Comparison of ENCODE assay signal across 15 cellular contexts in genomic region chr2:150169230-150169629, GRCh38.
DNase-seq lines count a peak whose midpoint lies in the region; ATAC-seq, FAIRE-seq and TF ChIP-seq lines count a peak whose summit lies in the region.
"Had no signal": no experiment of that assay in that cellular context is flagged by ENCODE, and none has a peak within 500 bp of the region (broad histone marks: within the 10 kb centered on the region; RNA-seq: fewer than 3 reads in every experiment).

No MANE protein-coding gene starts in this region.

- peaks cover 56% of the 10 kb centered on the region for H3K4me1 ChIP-seq in PC-3 (ENCODE audit: insufficient read depth, low read length)
- H3K4me1 ChIP-seq in mesenchymal stem cell (ENCODE audit: control insufficient read depth, insufficient read depth, low read depth, low read length) = peaks cover 1% of the 10 kb centered on the region
- peaks cover 0 to 2% of the 10 kb centered on the region in 2 donors for H3K4me1 ChIP-seq in aorta (ENCODE audit: control insufficient read depth in 1 of 2, insufficient read depth in 2 of 2, low read length in 2 of 2)
- H3K4me1 ChIP-seq in kidney (ENCODE audit: control insufficient read depth in 1 of 2, insufficient read depth in 1 of 2, low read depth in 1 of 2, low read length in 2 of 2) = no peaks in the 10 kb centered on the region

- no peak overlapping the region for H2AK5ac ChIP-seq in mesenchymal stem cell (ENCODE audit: low read length, severe bottlenecking)

- DNase-seq in PC-3 (peak; percentile 71), fibroblast of gingiva (ENCODE audit: low read depth) (peak; percentile 71), mesenchymal stem cell (peak; percentile 49), aorta (peak in 1 of 2 donors; percentile 76), kidney (no peak), natural killer cell (no peak)
- DNase-seq: activated CD8-positive, alpha-beta memory T cell treated with anti-CD3 and anti-CD28 coated beads for 24 hours; activated naive CD8-positive, alpha-beta T cell treated with anti-CD3 and anti-CD28 coated beads, Interleukin-2, amount 10 ng/mL, durations not matched to agents 7 days and 5 days; Karpas-422; stimulated activated CD4-positive, alpha-beta T cell treated with anti-CD3 and anti-CD28 coated beads, Interleukin-1b, Interleukin-23, amount 100 ng/mL, for 48 hours had no signal

- no peaks in the 10 kb centered on the region for H3K36me3 Mint-ChIP-seq in natural killer cell
- H3K36me3 Mint-ChIP-seq: activated naive CD8-positive, alpha-beta T cell treated with anti-CD3 and anti-CD28 coated beads, Interleukin-2, amount 10 ng/mL, durations not matched to agents 7 days and 5 days had no signal

- H3K9me2 ChIP-seq in PC-3 (replicated peaks; ENCODE audit: low read length) = no peaks in the 10 kb centered on the region

- intact Hi-C loops in PC-3 (cut with micrococcal nuclease) = loop anchor here (5.0 to 10.0 kb wide), 5 partner anchors 37 to 394 kb away; no protein-coding TSS in a partner anchor
- intact Hi-C loops in aorta (cut with DNase I) = loop anchor here (5.0 to 10.0 kb wide), 2 partner anchors 316 to 318 kb away; partner anchors contain the start of gene RND3 (in 2 of the 2)
- intact Hi-C loops in kidney (cut with DNase I) = no loop called here
- intact Hi-C loops in natural killer cell (cut with micrococcal nuclease) = no loop called here

- H3K9ac ChIP-seq in PC-3 (ENCODE audit: low read length) (peak overlapping the region; percentile 67), mesenchymal stem cell (ENCODE audit: low read length) (no peak overlapping the region), kidney (ENCODE audit: low read length in 2 of 2) (no peak overlapping the region)

- POLR2A ChIA-PET in PC-3 (lab: Charles Lee; ENCODE audit: unreplicated experiment) = interaction anchor here (0.6 kb wide), 1 partner anchor 191 kb away, joined by 7 read pairs; no protein-coding TSS in a partner anchor

- H2BK12ac ChIP-seq in mesenchymal stem cell (ENCODE audit: low read length in 2 of 2) = no peak overlapping the region

- CTCF ChIA-PET in PC-3 (lab: Charles Lee) = no interaction called here

- H2BK120ac ChIP-seq in mesenchymal stem cell (ENCODE audit: low read depth, low read length) = no peak overlapping the region

- no peak for TF ChIP-seq CTCF in PC-3 (conservative IDR thresholded peaks at IDR 0.05; ENCODE audit: low read depth, low read length)
- no peak for TF ChIP-seq CTCF in kidney (IDR thresholded peaks at IDR 0.05; ENCODE audit: borderline replicate concordance, extremely low read depth, insufficient read depth)
- TF ChIP-seq CTCF in natural killer cell (IDR thresholded peaks at IDR 0.05) = no peak

- H4K8ac ChIP-seq in mesenchymal stem cell (ENCODE audit: low read length) = no peak overlapping the region

- no peak overlapping the region for H3K4ac ChIP-seq in mesenchymal stem cell (ENCODE audit: low read depth in 1 of 2, low read length in 2 of 2)

- H3K14ac ChIP-seq in mesenchymal stem cell (ENCODE audit: low read length in 2 of 2) = no peak overlapping the region

- no peak overlapping the region for H3K27ac Mint-ChIP-seq in natural killer cell
- H3K27ac Mint-ChIP-seq: activated naive CD8-positive, alpha-beta T cell treated with anti-CD3 and anti-CD28 coated beads, Interleukin-2, amount 10 ng/mL, durations not matched to agents 7 days and 5 days; nephron; stimulated activated naive CD8-positive, alpha-beta T cell treated with anti-CD3 and anti-CD28 coated beads, Interleukin-15, Interleukin-2, amounts not matched to agents 100 ng/mL and 50 ng/mL, for 24 hours had no signal

- H3K4me3 ChIP-seq in PC-3 (ENCODE audit: low read length) (no peak overlapping the region), mesenchymal stem cell (ENCODE audit: insufficient read depth in 1 of 2, low read depth in 1 of 2, low read length in 2 of 2) (no peak overlapping the region), aorta (ENCODE audit: low read length in 2 of 2) (no peak overlapping the region), kidney (ENCODE audit: low read length in 2 of 2) (no peak overlapping the region)
- H3K4me3 ChIP-seq: HAP-1 had no signal

- no peak overlapping the region for H2BK5ac ChIP-seq in mesenchymal stem cell (ENCODE audit: low read depth, low read length, poor library complexity, severe bottlenecking)

- peak; percentile 11; the same call in 1 of the 2 replicates for ATAC-seq in PC-3
- peak; percentile 78 for ATAC-seq in aorta (ENCODE audit: low FRiP score)
- no peak for ATAC-seq in GM18867 (IDR thresholded peaks at IDR 0.05; ENCODE audit: unreplicated experiment)
- no peak for ATAC-seq in natural killer cell

- FAIRE-seq in kidney (lab: Jason Lieb, UNC) = no peak
- FAIRE-seq: GM12892 had no signal

- no peaks in the 10 kb centered on the region for H4K20me1 ChIP-seq in PC-3 (ENCODE audit: low read length)

- H4K91ac ChIP-seq in mesenchymal stem cell (ENCODE audit: low read length) = no peak overlapping the region

- BruUV-seq in PC-3 (replicated peaks; lab: Mats Ljungman, UMichigan) = no TSS peak

- H2AFZ ChIP-seq in PC-3 (ENCODE audit: low read length) = no peak overlapping the region
- no peak overlapping the region for H2AFZ ChIP-seq in mesenchymal stem cell (ENCODE audit: low read depth, low read length)

- peaks cover 17% of the 10 kb centered on the region for H3F3A ChIP-seq in PC-3 (ENCODE audit: low read length, unreplicated experiment)

- no peak overlapping the region for H3K4me3 Mint-ChIP-seq in natural killer cell
- H3K4me3 Mint-ChIP-seq: activated naive CD8-positive, alpha-beta T cell treated with anti-CD3 and anti-CD28 coated beads, Interleukin-2, amount 10 ng/mL, durations not matched to agents 7 days and 5 days; nephron; stimulated activated naive CD8-positive, alpha-beta T cell treated with anti-CD3 and anti-CD28 coated beads, Interleukin-15, Interleukin-2, amounts not matched to agents 100 ng/mL and 50 ng/mL, for 24 hours had no signal

- H3K27me3 Mint-ChIP-seq in natural killer cell (ENCODE audit: low read depth in 2 of 2) = no peaks in the 10 kb centered on the region
- H3K27me3 Mint-ChIP-seq: activated naive CD8-positive, alpha-beta T cell treated with anti-CD3 and anti-CD28 coated beads, Interleukin-2, amount 10 ng/mL, durations not matched to agents 7 days and 5 days; stimulated activated naive CD8-positive, alpha-beta T cell treated with anti-CD3 and anti-CD28 coated beads, Interleukin-15, Interleukin-2, amounts not matched to agents 100 ng/mL and 50 ng/mL, for 24 hours had no signal

- H3K36me3 ChIP-seq in PC-3 (ENCODE audit: low read depth, low read length) (no peaks in the 10 kb centered on the region), mesenchymal stem cell (ENCODE audit: control insufficient read depth in 1 of 2, insufficient read depth in 2 of 2, low read depth in 1 of 2, low read length in 2 of 2) (no peaks in the 10 kb centered on the region), aorta (ENCODE audit: control insufficient read depth in 1 of 2, insufficient read depth in 2 of 2, low read length in 1 of 2) (no peaks in the 10 kb centered on the region), kidney (ENCODE audit: control insufficient read depth in 1 of 2, insufficient read depth in 2 of 2, low read length in 2 of 2) (no peaks in the 10 kb centered on the region)
- H3K36me3 ChIP-seq: HAP-1 had no signal

- H3K9me3 ChIP-seq in PC-3 (ENCODE audit: low read length) (no peaks in the 10 kb centered on the region), mesenchymal stem cell (ENCODE audit: control insufficient read depth, low read length) (no peaks in the 10 kb centered on the region), aorta (ENCODE audit: control insufficient read depth, low read length) (no peaks in the 10 kb centered on the region), kidney (ENCODE audit: control insufficient read depth in 1 of 2, low read length in 2 of 2) (no peaks in the 10 kb centered on the region)
- H3K9me3 ChIP-seq: HAP-1 had no signal

- H3K9me3 Mint-ChIP-seq in natural killer cell = peaks cover 13 to 14% of the 10 kb centered on the region in 2 donors
- H3K9me3 Mint-ChIP-seq: nephron had no signal

- H3K4me2 ChIP-seq in PC-3 (ENCODE audit: low read length) = peak overlapping the region; percentile 58; the same call in 1 of the 2 replicates
- no peak overlapping the region for H3K4me2 ChIP-seq in mesenchymal stem cell (ENCODE audit: low read length, poor library complexity, severe bottlenecking)

- H3K4me1 Mint-ChIP-seq in natural killer cell = no peaks in the 10 kb centered on the region
- H3K4me1 Mint-ChIP-seq: activated naive CD8-positive, alpha-beta T cell treated with anti-CD3 and anti-CD28 coated beads, Interleukin-2, amount 10 ng/mL, durations not matched to agents 7 days and 5 days had no signal

- peak overlapping the region in 1 of 2 experiments; percentile 37 for H3K18ac ChIP-seq in mesenchymal stem cell (ENCODE audit: low read depth in 1 of 2, low read length in 2 of 2)

- H3K23ac ChIP-seq in mesenchymal stem cell (ENCODE audit: low read length in 2 of 2) = no peak overlapping the region

- peak overlapping the region; percentile 67 for H2BK15ac ChIP-seq in mesenchymal stem cell (ENCODE audit: low read depth, poor library complexity, severe bottlenecking)

- no peaks in the 10 kb centered on the region for H3K79me1 ChIP-seq in mesenchymal stem cell (replicated peaks; ENCODE audit: low read length, poor library complexity, severe bottlenecking)

- peak overlapping the region; percentile 96 for H3K27ac ChIP-seq in PC-3 (ENCODE audit: low read length)
- H3K27ac ChIP-seq in mesenchymal stem cell (ENCODE audit: low read length, poor library complexity, severe bottlenecking) = no peak overlapping the region
- peak overlapping the region; percentile 14 to 48 for H3K27ac ChIP-seq in aorta (ENCODE audit: low read depth in 1 of 2, low read length in 2 of 2)
- no peak overlapping the region for H3K27ac ChIP-seq in kidney (ENCODE audit: low read depth in 2 of 2, low read length in 2 of 2)

- H3K79me2 ChIP-seq in PC-3 (ENCODE audit: low read length) = no peaks in the 10 kb centered on the region

- no peaks in the 10 kb centered on the region for H3K27me3 ChIP-seq in PC-3 (ENCODE audit: low read length)
- no peaks in the 10 kb centered on the region for H3K27me3 ChIP-seq in mesenchymal stem cell (ENCODE audit: control insufficient read depth in 1 of 2, insufficient read depth in 1 of 2, low read length in 2 of 2)
- no peaks in the 10 kb centered on the region for H3K27me3 ChIP-seq in aorta (ENCODE audit: control insufficient read depth in 1 of 2, insufficient read depth in 2 of 2, low read length in 1 of 2)

Comparison
In these comparisons a context has a peak if more than half of its experiments do, and no peak if none do; other contexts are left out.
1. ATAC-seq: peak in PC-3 (single experiment) and aorta (single experiment); none in GM18867 (single experiment) and natural killer cell (0 of 3).
2. DNase-seq: peak in PC-3 (single experiment), fibroblast of gingiva (single experiment) and mesenchymal stem cell (single experiment); none in kidney (single experiment) and natural killer cell (single experiment).
3. H3K27ac ChIP-seq: peak in PC-3 (single experiment) and aorta (2 of 2); none in mesenchymal stem cell (single experiment) and kidney (0 of 2).
4. intact Hi-C loops: an anchor here in PC-3 (5.0 to 10.0 kb wide) and aorta (5.0 to 10.0 kb wide); none called in kidney and natural killer cell.